1 cellular context compared by ENCODE assay signal in genomic region chr4:6692806-6693205, GRCh38.
TF ChIP-seq lines count a peak whose summit lies in the region.

No MANE protein-coding gene starts in this region.

TF ChIP-seq in IMR-90, 13 proteins besides CTCF, POLR2A, EP300 and RAD21 (continued from another document):
- TF ChIP-seq FOS (IDR thresholded peaks at IDR 0.05; ENCODE audit: low read depth, low read length) (no peak), CHD1 (IDR thresholded peaks at IDR 0.05; ENCODE audit: low read depth, low read length) (no peak), ELK1 (IDR thresholded peaks at IDR 0.05; ENCODE audit: borderline replicate concordance, low read depth, low read length) (no peak), BHLHE40 (IDR thresholded peaks at IDR 0.05; ENCODE audit: low read depth, low read length) (no peak), MXI1 (IDR thresholded peaks at IDR 0.05; ENCODE audit: borderline replicate concordance, low read depth, low read length) (no peak), NFE2L2 (IDR thresholded peaks at IDR 0.05; ENCODE audit: low read depth, low read length) (no peak), USF2 (IDR thresholded peaks at IDR 0.05; ENCODE audit: low read depth, low read length) (no peak), MAFK (IDR thresholded peaks at IDR 0.05; ENCODE audit: low read depth, low read length) (no peak), CEBPB (IDR thresholded peaks at IDR 0.05; ENCODE audit: low read depth, low read length) (no peak)
